10 cellular contexts compared by ENCODE assay signal in the genomic region with DNA sequence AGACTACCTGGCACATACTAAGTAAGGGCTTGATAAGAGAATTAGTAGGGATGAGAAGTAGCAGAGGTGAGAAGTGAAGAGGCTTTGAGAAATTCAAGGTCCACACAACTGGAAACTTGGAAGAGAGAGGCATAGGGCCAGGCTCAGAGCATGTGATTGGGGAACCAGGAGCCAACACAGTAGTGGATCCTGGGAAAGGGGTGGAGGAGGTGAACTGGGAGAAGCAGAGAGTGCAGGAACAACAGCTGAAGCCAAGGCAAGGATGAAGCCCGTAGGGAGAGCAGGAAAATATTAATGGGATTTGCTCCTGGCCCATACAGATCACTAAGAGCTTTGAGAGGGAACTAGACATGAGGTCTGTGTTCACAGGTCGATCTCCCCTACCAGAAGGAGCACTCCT. TPM values are rescaled to one million over a fixed set of nuclear protein-coding genes. Genes with fewer than 3 reads are reported as not detected.
DNase-seq lines count a peak whose midpoint lies in the region; ATAC-seq and TF ChIP-seq lines count a peak whose summit lies in the region.
"Had no signal": no experiment of that assay in that cellular context is flagged by ENCODE, and none has a peak within 500 bp of the region (broad histone marks: within the 10 kb centered on the region; RNA-seq: fewer than 3 reads in every experiment).

No MANE protein-coding gene starts in this region.

- H3K9me3 Mint-ChIP-seq in activated T-helper 1 cell treated with anti-CD3 and anti-CD28 coated beads, Interleukin-12 subunit alpha, Interleukin-12 subunit beta, Interleukin-2, Interleukin-4 antibody, amounts not matched to agents 30 ng/mL and 10 ng/mL and 1 ng/mL, durations not matched to agents 14 hours and 24 hours and 36 hours = no peaks in the 10 kb centered on the region
- no peaks in the 10 kb centered on the region for H3K9me3 Mint-ChIP-seq in nephron progenitor cell
- H3K9me3 Mint-ChIP-seq: nephron had no signal

- DNase-seq in activated T-helper 1 cell treated with anti-CD3 and anti-CD28 coated beads, Interleukin-12 subunit alpha, Interleukin-12 subunit beta, Interleukin-2, Interleukin-4 antibody, amounts not matched to agents 30 ng/mL and 10 ng/mL and 1 ng/mL, durations not matched to agents 14 hours and 24 hours and 36 hours (ENCODE audit: low spot score) = no peak
- DNase-seq in nephron progenitor cell = no peak
- no peak for DNase-seq in NOMO-1 (lab: John Stamatoyannopoulos, UW; ENCODE audit: unreplicated experiment in 2 of 2)
- DNase-seq in 8988T = no peak
- DNase-seq: effector CD8-positive, alpha-beta T cell; NCI-H1417; substantia nigra had no signal

- H3K4me1 Mint-ChIP-seq in activated T-helper 1 cell treated with anti-CD3 and anti-CD28 coated beads, Interleukin-12 subunit alpha, Interleukin-12 subunit beta, Interleukin-2, Interleukin-4 antibody, amounts not matched to agents 30 ng/mL and 10 ng/mL and 1 ng/mL, durations not matched to agents 14 hours and 24 hours and 36 hours (ENCODE audit: low read depth) = peaks cover 69% of the 10 kb centered on the region
- peaks cover 21% of the 10 kb centered on the region for H3K4me1 Mint-ChIP-seq in nephron progenitor cell

- TF ChIP-seq CTCF in nephron progenitor cell (IDR thresholded peaks at IDR 0.05) = no peak

- intact Hi-C loops in activated T-helper 1 cell treated with anti-CD3 and anti-CD28 coated beads, Interleukin-12 subunit alpha, Interleukin-12 subunit beta, Interleukin-2, Interleukin-4 antibody, amounts not matched to agents 30 ng/mL and 10 ng/mL and 1 ng/mL, durations not matched to agents 14 hours and 24 hours and 36 hours (cut with micrococcal nuclease) = loop anchor here (5.0 kb wide), 2 partner anchors 201 to 234 kb away; a partner anchor contains a TSS

- peaks cover 35% of the 10 kb centered on the region for H3K36me3 Mint-ChIP-seq in activated T-helper 1 cell treated with anti-CD3 and anti-CD28 coated beads, Interleukin-12 subunit alpha, Interleukin-12 subunit beta, Interleukin-2, Interleukin-4 antibody, amounts not matched to agents 30 ng/mL and 10 ng/mL and 1 ng/mL, durations not matched to agents 14 hours and 24 hours and 36 hours (ENCODE audit: low read depth)
- H3K36me3 Mint-ChIP-seq in nephron progenitor cell (ENCODE audit: low read depth) = peaks cover 8% of the 10 kb centered on the region

- H3K27me3 Mint-ChIP-seq in activated T-helper 1 cell treated with anti-CD3 and anti-CD28 coated beads, Interleukin-12 subunit alpha, Interleukin-12 subunit beta, Interleukin-2, Interleukin-4 antibody, amounts not matched to agents 30 ng/mL and 10 ng/mL and 1 ng/mL, durations not matched to agents 14 hours and 24 hours and 36 hours (ENCODE audit: insufficient read depth) = no peaks in the 10 kb centered on the region
- peaks cover 10% of the 10 kb centered on the region for H3K27me3 Mint-ChIP-seq in nephron progenitor cell (ENCODE audit: low read depth, poor library complexity)

- H3K36me3 ChIP-seq in KOPT-K1 (ENCODE audit: insufficient read depth, low read length) = no peaks in the 10 kb centered on the region

- H3K9me3 ChIP-seq in KOPT-K1 (ENCODE audit: insufficient read depth, low read length, poor library complexity, severe bottlenecking) = no peaks in the 10 kb centered on the region

- H3K4me3 Mint-ChIP-seq in activated T-helper 1 cell treated with anti-CD3 and anti-CD28 coated beads, Interleukin-12 subunit alpha, Interleukin-12 subunit beta, Interleukin-2, Interleukin-4 antibody, amounts not matched to agents 30 ng/mL and 10 ng/mL and 1 ng/mL, durations not matched to agents 14 hours and 24 hours and 36 hours = peak overlapping the region; percentile 77
- H3K4me3 Mint-ChIP-seq in nephron progenitor cell = no peak overlapping the region
- H3K4me3 Mint-ChIP-seq: nephron had no signal

- peak overlapping the region; percentile 58 for H3K27ac ChIP-seq in KOPT-K1 (ENCODE audit: low read depth, low read length, poor library complexity, severe bottlenecking)

- H3K27ac Mint-ChIP-seq in activated T-helper 1 cell treated with anti-CD3 and anti-CD28 coated beads, Interleukin-12 subunit alpha, Interleukin-12 subunit beta, Interleukin-2, Interleukin-4 antibody, amounts not matched to agents 30 ng/mL and 10 ng/mL and 1 ng/mL, durations not matched to agents 14 hours and 24 hours and 36 hours = peak overlapping the region; percentile 92
- peak overlapping the region; percentile 44 for H3K27ac Mint-ChIP-seq in nephron progenitor cell
- H3K27ac Mint-ChIP-seq: nephron had no signal

- no peak for ATAC-seq in HG03097 (IDR thresholded peaks at IDR 0.05; ENCODE audit: low FRiP score, unreplicated experiment)

RNA-seq across cellular contexts. Expression of a gene that starts 1.4 kb away (rescaled TPM):
- 258 and 266 TPM in 2 replicates for total RNA-seq in activated T-helper 1 cell treated with anti-CD3 and anti-CD28 coated beads, Interleukin-12 subunit alpha, Interleukin-12 subunit beta, Interleukin-2, Interleukin-4 antibody, amounts not matched to agents 30 ng/mL and 10 ng/mL and 1 ng/mL, durations not matched to agents 14 hours and 24 hours and 36 hours

RNA-seq across cellular contexts. Expression of a gene that starts 23.6 kb away (rescaled TPM):
- total RNA-seq in activated T-helper 1 cell treated with anti-CD3 and anti-CD28 coated beads, Interleukin-12 subunit alpha, Interleukin-12 subunit beta, Interleukin-2, Interleukin-4 antibody, amounts not matched to agents 30 ng/mL and 10 ng/mL and 1 ng/mL, durations not matched to agents 14 hours and 24 hours and 36 hours = 58.6 and 61.6 TPM in 2 replicates

RNA-seq across cellular contexts. Expression of a gene that starts 27.7 kb away (rescaled TPM):
- total RNA-seq in activated T-helper 1 cell treated with anti-CD3 and anti-CD28 coated beads, Interleukin-12 subunit alpha, Interleukin-12 subunit beta, Interleukin-2, Interleukin-4 antibody, amounts not matched to agents 30 ng/mL and 10 ng/mL and 1 ng/mL, durations not matched to agents 14 hours and 24 hours and 36 hours = 21.7 and 22.6 TPM in 2 replicates

RNA-seq across cellular contexts. Expression of a gene that starts 27.9 kb away (rescaled TPM):
- 48.1 and 52.8 TPM in 2 replicates for total RNA-seq in activated T-helper 1 cell treated with anti-CD3 and anti-CD28 coated beads, Interleukin-12 subunit alpha, Interleukin-12 subunit beta, Interleukin-2, Interleukin-4 antibody, amounts not matched to agents 30 ng/mL and 10 ng/mL and 1 ng/mL, durations not matched to agents 14 hours and 24 hours and 36 hours

RNA-seq across cellular contexts. Expression of a gene that starts 59.7 kb away (rescaled TPM):
- 61.2 and 68.4 TPM in 2 replicates for total RNA-seq in activated T-helper 1 cell treated with anti-CD3 and anti-CD28 coated beads, Interleukin-12 subunit alpha, Interleukin-12 subunit beta, Interleukin-2, Interleukin-4 antibody, amounts not matched to agents 30 ng/mL and 10 ng/mL and 1 ng/mL, durations not matched to agents 14 hours and 24 hours and 36 hours
